ENCODE assay signal across 29 cellular contexts in genomic region chr1:198490224-198490623, GRCh38. TPM values are rescaled to one million over a fixed set of nuclear protein-coding genes. Genes with fewer than 3 reads are reported as not detected.
"Had no signal": no experiment of that assay in that cellular context is flagged by ENCODE, and none has a peak within 500 bp of the region (broad histone marks: within the 10 kb centered on the region; RNA-seq: fewer than 3 reads in every experiment).

No MANE protein-coding gene starts in this region.

- H3K27ac Mint-ChIP-seq: activated B cell treated with CpG ODN at 0.5 μM for 24 hours; activated CD4-positive, alpha-beta T cell treated with anti-CD3 and anti-CD28 coated beads, Interleukin-2, amount 10 ng/mL, durations not matched to agents 24 days and 14 days; activated naive CD4-positive, alpha-beta T cell treated with anti-CD3 and anti-CD28 coated beads for 36 hours; activated naive CD8-positive, alpha-beta T cell; activated T-helper 17 cell treated with anti-CD3 and anti-CD28 coated beads, Interleukin-2, amount 50 U/mL, for 72 hours; T-helper 17 cell had no signal

- H3K9me3 Mint-ChIP-seq: activated B cell treated with CpG ODN at 0.5 μM for 24 hours; activated CD4-positive, alpha-beta T cell treated with anti-CD3 and anti-CD28 coated beads, Interleukin-2, amount 10 ng/mL, durations not matched to agents 24 days and 14 days; activated naive CD4-positive, alpha-beta T cell treated with anti-CD3 and anti-CD28 coated beads for 36 hours; activated T-helper 17 cell treated with anti-CD3 and anti-CD28 coated beads, Interleukin-2, amount 50 U/mL, for 72 hours had no signal

- H3K27me3 Mint-ChIP-seq: activated B cell treated with CpG ODN at 0.5 μM for 24 hours; activated naive CD8-positive, alpha-beta T cell; activated T-helper 17 cell treated with anti-CD3 and anti-CD28 coated beads, Interleukin-2, amount 50 U/mL, for 72 hours; T-helper 17 cell had no signal

- ATAC-seq: activated T-helper 17 cell treated with anti-CD3 and anti-CD28 coated beads, Interleukin-2, amount 50 U/mL, for 72 hours; T-helper 17 cell had no signal

- H3K27ac ChIP-seq: brain microvascular endothelial cell, Peyer's patch, RWPE1, SJCRH30 had no signal

- H3K36me3 Mint-ChIP-seq: activated naive CD8-positive, alpha-beta T cell had no signal

- H3K36me3 ChIP-seq: brain microvascular endothelial cell, Peyer's patch, SJCRH30 had no signal

- H3K27me3 ChIP-seq: brain microvascular endothelial cell, Peyer's patch, SJCRH30 had no signal

- H3K4me3 Mint-ChIP-seq: activated B cell treated with CpG ODN at 0.5 μM for 24 hours; activated CD4-positive, alpha-beta T cell treated with anti-CD3 and anti-CD28 coated beads, Interleukin-2, amount 10 ng/mL, durations not matched to agents 24 days and 14 days; activated naive CD4-positive, alpha-beta T cell treated with anti-CD3 and anti-CD28 coated beads for 36 hours; activated naive CD8-positive, alpha-beta T cell; activated T-helper 17 cell treated with anti-CD3 and anti-CD28 coated beads, Interleukin-2, amount 50 U/mL, for 72 hours; T-helper 17 cell had no signal

- H3K4me3 ChIP-seq: Peyer's patch, SJCRH30 had no signal

- DNase-seq: activated B cell treated with CpG ODN at 0.5 μM for 24 hours; activated CD4-positive, alpha-beta T cell treated with anti-CD3 and anti-CD28 coated beads for 1 hour; activated CD4-positive, alpha-beta T cell treated with anti-CD3 and anti-CD28 coated beads, Interleukin-2, amount 10 ng/mL, durations not matched to agents 24 days and 14 days; activated CD4-positive, alpha-beta T cell treated with anti-CD3 and anti-CD28 coated beads, Interleukin-2, amount 50 U/mL, for 48 hours; activated gamma-delta T cell; activated naive CD4-positive, alpha-beta T cell treated with anti-CD3 and anti-CD28 coated beads for 36 hours; activated T-cell treated with anti-CD3 and anti-CD28 coated beads, Interleukin-2, amount 50 U/mL, for 48 hours; amygdala; brain microvascular endothelial cell; cerebellar nuclear complex; Kasumi-1; NCI-H1105; NCI-H1436; NCI-H1694 treated with DMSO at 0.1 percent for 48 hours; NCI-H2081; NCI-H510A treated with DMSO at 0.1 percent for 48 hours; NCI-H69; NK-92 treated with Interleukin-12 subunit alpha and Interleukin-12 subunit beta, amount 100 ng/mL, for 24 hours; Peyer's patch; Right ventricle myocardium superior; SJCRH30; SK-N-SH; T-helper 17 cell; T-helper 9 cell had no signal

- H3K4me2 ChIP-seq: SK-N-SH had no signal

- H3K4me1 ChIP-seq: Peyer's patch, SJCRH30 had no signal

- H3K9me3 ChIP-seq: Peyer's patch, SJCRH30, SK-N-SH had no signal

- FAIRE-seq: astrocyte had no signal

- H3K4me1 Mint-ChIP-seq: activated B cell treated with CpG ODN at 0.5 μM for 24 hours; activated CD4-positive, alpha-beta T cell treated with anti-CD3 and anti-CD28 coated beads, Interleukin-2, amount 10 ng/mL, durations not matched to agents 24 days and 14 days; activated T-helper 17 cell treated with anti-CD3 and anti-CD28 coated beads, Interleukin-2, amount 50 U/mL, for 72 hours had no signal

- H3K9ac ChIP-seq: SK-N-SH had no signal

RNA-seq across cellular contexts. Expression of gene ATP6V1G3, which starts 50.3 kb away (rescaled TPM):
- total RNA-seq: activated B cell treated with CpG ODN at 0.5 μM for 24 hours; activated CD4-positive, alpha-beta T cell treated with anti-CD3 and anti-CD28 coated beads, Interleukin-2, amount 10 ng/mL, durations not matched to agents 24 days and 14 days; activated naive CD4-positive, alpha-beta T cell treated with anti-CD3 and anti-CD28 coated beads for 36 hours; activated T-helper 17 cell treated with anti-CD3 and anti-CD28 coated beads, Interleukin-2, amount 50 U/mL, for 72 hours; astrocyte; cardiac septum; Peyer's patch; Right ventricle myocardium superior; SJCRH30; T-helper 17 cell had no signal
- polyA plus RNA-seq: SK-N-SH had no signal
